In genomic region chr21:32921632-32922230, GRCh38 we compare ENCODE assay signal across 7 cellular contexts.
DNase-seq lines count a peak whose midpoint lies in the region; ATAC-seq, FAIRE-seq and TF ChIP-seq lines count a peak whose summit lies in the region.

No MANE protein-coding gene starts in this region.

- POLR2A ChIA-PET in K562 (lab: Yijun Ruan, JAX): no interaction called here

- no peaks in the 10 kb centered on the region for H4K20me1 ChIP-seq in K562 (replicated peaks; ENCODE audit: control insufficient read depth, insufficient read depth, low read length)

- TF ChIP-seq POLR2A in Peyer's patch (IDR thresholded peaks at IDR 0.05): no peak
- TF ChIP-seq POLR2A in K562 (conservative IDR thresholded peaks at IDR 0.05): no peak
- TF ChIP-seq POLR2A in sigmoid colon (IDR thresholded peaks at IDR 0.05): no peak

- H3K9me3 Mint-ChIP-seq in naive B cell: peaks cover 0 to 32% (median 20%) of the 10 kb centered on the region in 7 donors

- H3K36me3 Mint-ChIP-seq in naive B cell: peaks cover 8 to 12% of the 10 kb centered on the region in 2 donors

- H3K4me1 ChIP-seq in Peyer's patch (no peaks in the 10 kb centered on the region), K562 (replicated peaks in 1 of 2; ENCODE audit: control insufficient read depth in 2 of 2, insufficient read depth in 2 of 2, low read length in 2 of 2) (no peaks in the 10 kb centered on the region), sigmoid colon (no peaks in the 10 kb centered on the region)

- no peak overlapping the region for H2AFZ ChIP-seq in K562 (ENCODE audit: low read depth, low read length)

- H3K27me3 ChIP-seq in Peyer's patch (no peaks in the 10 kb centered on the region), K562 (ENCODE audit: control insufficient read depth in 2 of 2, insufficient read depth in 2 of 2, low read length in 2 of 2) (peaks cover 0 to 5% of the 10 kb centered on the region in 2 experiments; a peak in 1 of 5 replicates), sigmoid colon (no peaks in the 10 kb centered on the region)

- 2% methylated on average over 7 of the region's 7 CpGs for WGBS in K562 (ENCODE audit: insufficient coverage, low coverage, missing lambda C conversion rate)
- 80 to 82% methylated on average over 7 of the region's 7 CpGs for WGBS in sigmoid colon, 2 donors

- no peak overlapping the region for H3K4me2 ChIP-seq in K562 (ENCODE audit: insufficient read depth, low read length)

- peak; percentile 80 for ATAC-seq in K562
- peak in 1 of 2 donors; percentile 37 for ATAC-seq in naive B cell (ENCODE audit: low read depth in 2 of 2)
- no peak for ATAC-seq in HG02840 (IDR thresholded peaks at IDR 0.05; ENCODE audit: low FRiP score, unreplicated experiment)
- ATAC-seq in GM21717 (IDR thresholded peaks at IDR 0.05; ENCODE audit: unreplicated experiment): no peak

- no peak overlapping the region for H3K4me3 Mint-ChIP-seq in naive B cell

- peak overlapping the region in 1 of 6 donors; percentile 4 for H3K27ac Mint-ChIP-seq in naive B cell

- TF ChIP-seq CTCF in GM13976 (IDR thresholded peaks at IDR 0.05; ENCODE audit: borderline replicate concordance, control extremely low read depth, extremely low read depth, insufficient read depth, missing control alignments) (peak; percentile 46), Peyer's patch (IDR thresholded peaks at IDR 0.05) (peak in 4 of 6 experiments; percentile 29 to 53 (median 40)), K562 (IDR thresholded peaks at IDR 0.05 in 2 of 3, conservative IDR thresholded peaks at IDR 0.05 in 1 of 3; ENCODE audit: insufficient read depth in 2 of 3, low read depth in 1 of 3, low read length in 3 of 3) (peak; percentile 65 to 82 (median 67)), sigmoid colon (IDR thresholded peaks at IDR 0.05) (peak in 1 of 4 experiments; percentile 14)

- no peaks in the 10 kb centered on the region for H3K9me1 ChIP-seq in K562 (ENCODE audit: control insufficient read depth, insufficient read depth, low read length)

- H3K4me3 ChIP-seq in Peyer's patch (no peak overlapping the region), K562 (no peak overlapping the region), sigmoid colon (no peak overlapping the region)

- in situ Hi-C loops in GM13976 (cut with MboI; ENCODE audit: low sequenced_read_pairs, unreplicated experiment) (no loop called here), K562 (cut with MboI) (loop anchor here (10.0 kb wide), 1 partner anchor 523 kb away; no protein-coding TSS in a partner anchor)

- H3K9ac ChIP-seq in K562 (ENCODE audit: insufficient read depth in 1 of 2, low read depth in 2 of 2, low read length in 2 of 2): no peak overlapping the region

- no peaks in the 10 kb centered on the region for H3K79me2 ChIP-seq in K562 (ENCODE audit: control insufficient read depth, insufficient read depth, low read length)

- intact Hi-C loops in K562 (cut with micrococcal nuclease): no loop called here
- intact Hi-C loops in sigmoid colon (cut with DNase I): no loop called here

- DNase-seq in GM13976 (ENCODE audit: low spot score) (peak; percentile 29), Peyer's patch (peak in 2 of 3 donors; percentile 42 to 67), K562 (ENCODE audit: extremely low read depth in 1 of 4, low spot score in 3 of 4) (peak; percentile 42 to 67 (median 62)), naive B cell (peak; percentile 30), sigmoid colon (no peak)

- H3K9me3 ChIP-seq in Peyer's patch (peaks cover 0 to 9% (median 0%) of the 10 kb centered on the region in 4 donors), K562 (replicated peaks; ENCODE audit: control insufficient read depth, insufficient read depth, low read depth, low read length) (no peaks in the 10 kb centered on the region), sigmoid colon (peaks cover 0 to 5% (median 0%) of the 10 kb centered on the region in 4 donors)

- peak in 1 of 2 experiments; percentile 51; a peak in 3 of 4 replicates for TF ChIP-seq RAD21 in K562 (CRISPR knock-in tag; conservative IDR thresholded peaks at IDR 0.05 in 1 of 2, IDR thresholded peaks at IDR 0.05 in 1 of 2)

- H3K36me3 ChIP-seq in Peyer's patch: no peaks in the 10 kb centered on the region
- H3K36me3 ChIP-seq in K562 (ENCODE audit: control insufficient read depth, insufficient read depth, low read length): no peaks in the 10 kb centered on the region
- H3K36me3 ChIP-seq in sigmoid colon: no peaks in the 10 kb centered on the region

- CTCF ChIA-PET in K562 (lab: Yijun Ruan, JAX; ENCODE audit: low intra/inter-chr PET ratio): interaction anchor here (0.6 to 1.0 kb wide), 2 partner anchors 10 to 206 kb away, joined by 3 to 7 read pairs; no protein-coding TSS in a partner anchor

- H3K4me1 Mint-ChIP-seq in naive B cell: no peaks in the 10 kb centered on the region

- no TSS peak for BruUV-seq in K562 (replicated peaks; lab: Mats Ljungman, UMichigan)

- TF ChIP-seq EP300 in K562 (IDR thresholded peaks at IDR 0.05; ENCODE audit: low read length) (no peak), sigmoid colon (IDR thresholded peaks at IDR 0.05) (no peak)

- peaks cover 19 to 50% (median 27%) of the 10 kb centered on the region in 3 donors for H3K27me3 Mint-ChIP-seq in naive B cell

- peak; percentile 77 for FAIRE-seq in K562 (lab: Jason Lieb, UNC)

- H3K27ac ChIP-seq in Peyer's patch: no peak overlapping the region
- H3K27ac ChIP-seq in K562 (ENCODE audit: extremely low read depth, low read depth, low read length): no peak overlapping the region
- no peak overlapping the region for H3K27ac ChIP-seq in sigmoid colon

TF ChIP-seq in K562, 482 proteins besides CTCF, POLR2A, EP300 and RAD21:
- TF ChIP-seq JUND (IDR thresholded peaks at IDR 0.05; ENCODE audit: borderline replicate concordance, low read depth, low read length) (no peak), JUND (tag; IDR thresholded peaks at IDR 0.05; ENCODE audit: borderline replicate concordance, low read depth, low read length) (0 out of 3 replicates have a peak, but pooled peaks have one; percentile 14), SMC3 (conservative IDR thresholded peaks at IDR 0.05; ENCODE audit: insufficient read depth, low read depth, low read length) (peak; percentile 36; the same call in 1 of the 2 replicates), SRF (CRISPR knock-in tag; IDR thresholded peaks at IDR 0.05) (peak in 1 of 2 experiments; percentile 73; a peak in 1 of 4 replicates), ZBTB49 (CRISPR knock-in tag; IDR thresholded peaks at IDR 0.05; ENCODE audit: borderline replicate concordance) (no peak), E2F3 (CRISPR knock-in tag; IDR thresholded peaks at IDR 0.05) (no peak), ATF6 (CRISPR knock-in tag; IDR thresholded peaks at IDR 0.05) (no peak), MYC (IDR thresholded peaks at IDR 0.05; ENCODE audit: low read depth, low read length) (peak; percentile 58; the same call in 1 of the 2 replicates), MYC (CRISPR knock-in tag; IDR thresholded peaks at IDR 0.05; ENCODE audit: borderline replicate concordance, low read depth) (no peak), CTCFL (IDR thresholded peaks at IDR 0.05; ENCODE audit: borderline replicate concordance, insufficient read depth, low read depth, low read length, poor library complexity, severe bottlenecking) (peak; percentile 78), TOE1 (IDR thresholded peaks at IDR 0.05; ENCODE audit: borderline replicate concordance) (no peak), TOE1 (CRISPR knock-in tag; IDR thresholded peaks at IDR 0.05; ENCODE audit: borderline replicate concordance, low read depth) (no peak)
TF ChIP-seq in K562: peak in this region for 5.
